In the genomic region with DNA sequence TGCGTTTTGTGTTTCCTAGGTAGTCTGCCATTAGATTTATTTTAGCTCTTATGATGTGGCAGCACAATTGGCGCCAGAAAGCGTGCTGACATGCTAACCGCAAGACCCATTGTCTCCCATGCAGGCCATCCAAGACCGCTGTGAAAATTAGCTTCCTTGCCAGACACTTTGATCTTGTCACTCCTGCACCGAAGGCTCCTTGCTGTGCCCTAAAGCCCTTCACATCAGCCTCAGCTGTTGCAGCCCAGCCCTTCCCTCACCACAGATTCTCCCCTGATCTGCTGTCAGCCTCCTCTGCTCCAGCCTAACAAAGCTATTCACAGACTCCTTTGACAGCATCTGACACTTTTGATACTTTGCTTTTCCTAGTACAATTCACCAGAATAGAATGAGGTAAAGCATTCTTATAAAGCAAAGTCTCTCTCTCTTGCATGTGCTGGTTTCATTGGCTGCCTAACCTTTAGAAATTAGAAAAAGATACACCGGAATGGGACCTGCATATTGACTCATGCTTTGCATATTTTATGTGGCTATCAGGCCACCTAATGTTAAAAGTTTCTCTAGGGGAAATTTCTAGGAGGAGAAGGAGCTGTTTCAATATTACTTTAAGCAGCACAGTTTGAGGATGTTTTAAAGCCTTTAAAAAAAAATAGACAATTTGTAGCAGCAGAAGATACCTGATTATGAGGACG, we compare ENCODE assay signal across 12 cellular contexts.
DNase-seq lines count a peak whose midpoint lies in the region; ATAC-seq, FAIRE-seq and TF ChIP-seq lines count a peak whose summit lies in the region.
"Had no signal": no experiment of that assay in that cellular context is flagged by ENCODE, and none has a peak within 500 bp of the region (broad histone marks: within the 10 kb centered on the region; RNA-seq: fewer than 3 reads in every experiment).

No MANE protein-coding gene starts in this region.

- H3K36me3 Mint-ChIP-seq in astrocyte (ENCODE audit: low read depth, unreplicated experiment): no peaks in the 10 kb centered on the region
- no peaks in the 10 kb centered on the region for H3K36me3 Mint-ChIP-seq in nephron progenitor cell (ENCODE audit: low read depth)

- BruUV-seq in HepG2 (replicated peaks; lab: Mats Ljungman, UMichigan): no TSS peak

- H3K27me3 ChIP-seq in MM.1S (replicated peaks; ENCODE audit: insufficient read depth, low read length) (no peaks in the 10 kb centered on the region), astrocyte (ENCODE audit: insufficient read depth, low read length) (no peaks in the 10 kb centered on the region), HepG2 (ENCODE audit: control insufficient read depth in 1 of 2, insufficient read depth in 2 of 2, low read length in 2 of 2) (no peaks in the 10 kb centered on the region)
- H3K27me3 ChIP-seq: Peyer's patch, upper lobe of left lung had no signal

- no peak for TF ChIP-seq EP300 in HepG2 (IDR thresholded peaks at IDR 0.05; ENCODE audit: low read depth in 2 of 2, low read length in 2 of 2)
- TF ChIP-seq EP300 in HepG2 (CRISPR knock-in tag; IDR thresholded peaks at IDR 0.05; ENCODE audit: borderline replicate concordance): no peak

- intact Hi-C loops in HepG2 (cut with micrococcal nuclease; ENCODE audit: unreplicated experiment): no loop called here

- 42% methylated on average over 8 of the region's 8 CpGs for WGBS in HepG2 (ENCODE audit: low lambda C conversion rate)

- H3K9me3 Mint-ChIP-seq in astrocyte (ENCODE audit: unreplicated experiment) (no peaks in the 10 kb centered on the region), nephron progenitor cell (no peaks in the 10 kb centered on the region)

- no peak for TF ChIP-seq RAD21 in HepG2 (CRISPR knock-in tag; IDR thresholded peaks at IDR 0.05)

- peak overlapping the region; percentile 47; the same call in 1 of the 2 replicates for H3K27ac ChIP-seq in MM.1S (ENCODE audit: low read length)
- no peak overlapping the region for H3K27ac ChIP-seq in astrocyte (ENCODE audit: low read depth, low read length)
- H3K27ac ChIP-seq in HepG2 (ENCODE audit: extremely low read length, insufficient read depth, low read length): no peak overlapping the region
- H3K27ac ChIP-seq: Peyer's patch, upper lobe of left lung had no signal

- H3K4me3 ChIP-seq in MM.1S (ENCODE audit: low read length) (no peak overlapping the region), astrocyte (ENCODE audit: insufficient read depth, low read depth, low read length) (no peak overlapping the region), HepG2 (replicated peaks in 1 of 3; ENCODE audit: insufficient read depth in 1 of 3, low read depth in 2 of 3, low read length in 3 of 3) (no peak overlapping the region)
- H3K4me3 ChIP-seq: A549, Peyer's patch, upper lobe of left lung had no signal

- no peaks in the 10 kb centered on the region for H3K27me3 Mint-ChIP-seq in astrocyte (ENCODE audit: low read depth, unreplicated experiment)
- no peaks in the 10 kb centered on the region for H3K27me3 Mint-ChIP-seq in nephron progenitor cell (ENCODE audit: low read depth, poor library complexity)

- H3K36me3 ChIP-seq in MM.1S (replicated peaks; ENCODE audit: insufficient read depth, low read length): no peaks in the 10 kb centered on the region
- no peaks in the 10 kb centered on the region for H3K36me3 ChIP-seq in astrocyte (ENCODE audit: insufficient read depth, low read length)
- no peaks in the 10 kb centered on the region for H3K36me3 ChIP-seq in HepG2 (replicated peaks in 1 of 2; ENCODE audit: control insufficient read depth in 1 of 2, insufficient read depth in 2 of 2, low read length in 2 of 2)
- H3K36me3 ChIP-seq: Peyer's patch, upper lobe of left lung had no signal

- H3K27ac Mint-ChIP-seq in astrocyte (ENCODE audit: unreplicated experiment): no peak overlapping the region
- H3K27ac Mint-ChIP-seq in nephron progenitor cell: peak overlapping the region; percentile 90

- H3K79me2 ChIP-seq in MM.1S (ENCODE audit: low read length) (no peaks in the 10 kb centered on the region), astrocyte (ENCODE audit: insufficient read depth, low read length) (no peaks in the 10 kb centered on the region), HepG2 (ENCODE audit: insufficient read depth, low read length) (no peaks in the 10 kb centered on the region)

- peaks cover 25% of the 10 kb centered on the region for H3K4me1 Mint-ChIP-seq in astrocyte (ENCODE audit: low read depth, unreplicated experiment)
- H3K4me1 Mint-ChIP-seq in nephron progenitor cell: peaks cover 62% of the 10 kb centered on the region

- no peak overlapping the region for H3K9ac ChIP-seq in MM.1S (ENCODE audit: low read length)
- no peak overlapping the region for H3K9ac ChIP-seq in astrocyte (ENCODE audit: low read length)
- no peak overlapping the region for H3K9ac ChIP-seq in HepG2 (ENCODE audit: insufficient read depth, low read depth, low read length)

- H3K4me1 ChIP-seq in MM.1S (ENCODE audit: low read length) (0 out of 2 replicates have a peak, but pooled peaks cover 5% of the 10 kb centered on the region), astrocyte (ENCODE audit: insufficient read depth, low read length) (peaks cover 22% of the 10 kb centered on the region), HepG2 (ENCODE audit: insufficient read depth, low read length) (no peaks in the 10 kb centered on the region)
- H3K4me1 ChIP-seq: Peyer's patch had no signal

- no peaks in the 10 kb centered on the region for H3K9me2 ChIP-seq in MM.1S (replicated peaks; ENCODE audit: insufficient read depth, low read length)

- no peak for FAIRE-seq in astrocyte (lab: Jason Lieb, UNC)
- FAIRE-seq in HepG2 (lab: Jason Lieb, UNC): no peak
- FAIRE-seq: A549 had no signal

- H3F3A ChIP-seq in MM.1S (ENCODE audit: insufficient read depth, low read length): 0 out of 2 replicates have a peak, but pooled peaks cover 3% of the 10 kb centered on the region

- H3K4me2 ChIP-seq in MM.1S (ENCODE audit: low read depth, low read length) (no peak overlapping the region; the same call in 1 of the 2 replicates), astrocyte (ENCODE audit: low read length) (peak overlapping the region; percentile 4), HepG2 (ENCODE audit: low read depth, low read length) (no peak overlapping the region)
- H3K4me2 ChIP-seq: A549 had no signal

- in situ Hi-C loops in HepG2 (cut with HindIII; ENCODE audit: extremely low pct_ligation_motif_present, low pct_unique_long_range_greater_than_20kb): no loop called here

- TF ChIP-seq POLR2A in HepG2 (IDR thresholded peaks at IDR 0.05; ENCODE audit: insufficient read depth in 1 of 2, low read depth in 2 of 2, low read length in 2 of 2): no peak

- TF ChIP-seq CTCF in MM.1S (IDR thresholded peaks at IDR 0.05; ENCODE audit: low read length) (no peak), astrocyte (IDR thresholded peaks at IDR 0.05; ENCODE audit: insufficient read depth, low read depth, low read length) (no peak), nephron progenitor cell (IDR thresholded peaks at IDR 0.05) (no peak), HepG2 (CRISPR knock-in tag; IDR thresholded peaks at IDR 0.05) (no peak)

- no peaks in the 10 kb centered on the region for H3K9me3 ChIP-seq in MM.1S (replicated peaks; ENCODE audit: insufficient read depth, low read length)
- no peaks in the 10 kb centered on the region for H3K9me3 ChIP-seq in astrocyte (ENCODE audit: insufficient read depth, low read depth, low read length)
- H3K9me3 ChIP-seq in HepG2 (ENCODE audit: low read length): no peaks in the 10 kb centered on the region
- H3K9me3 ChIP-seq: A549, Peyer's patch, upper lobe of left lung had no signal

- H3K4me3 Mint-ChIP-seq in astrocyte (ENCODE audit: unreplicated experiment): no peak overlapping the region
- H3K4me3 Mint-ChIP-seq in nephron progenitor cell: peak overlapping the region; percentile 10

- CTCF ChIA-PET in HepG2 (lab: Yijun Ruan, JAX; ENCODE audit: low intra/inter-chr PET ratio, low total read pairs): no interaction called here

- H2AFZ ChIP-seq in MM.1S (ENCODE audit: low read length) (no peak overlapping the region), astrocyte (ENCODE audit: low read depth, low read length) (no peak overlapping the region), HepG2 (ENCODE audit: low read length) (no peak overlapping the region)

- POLR2A ChIA-PET in HepG2 (lab: Yijun Ruan, JAX): no interaction called here

- peak; percentile 23 for DNase-seq in NCI-H2107 treated with DMSO at 0.1 percent for 48 hours (lab: John Stamatoyannopoulos, UW; ENCODE audit: unreplicated experiment)
- DNase-seq in NCI-H2107 (lab: John Stamatoyannopoulos, UW): no peak
- DNase-seq in MM.1S: peak; percentile 66
- DNase-seq in astrocyte (ENCODE audit: low read depth): peak; percentile 27
- DNase-seq in nephron progenitor cell: peak; percentile 15
- DNase-seq in 8988T: no peak
- DNase-seq in NCI-H1930 (lab: John Stamatoyannopoulos, UW): no peak
- no peak for DNase-seq in HepG2 (ENCODE audit: low spot score)
- DNase-seq: NCI-H2171, Peyer's patch, upper lobe of left lung had no signal

- no peak for ATAC-seq in HepG2
- ATAC-seq: A549 had no signal

- H4K20me1 ChIP-seq in MM.1S (ENCODE audit: insufficient read depth, low read length): no peaks in the 10 kb centered on the region
- peaks cover 2% of the 10 kb centered on the region for H4K20me1 ChIP-seq in astrocyte (ENCODE audit: insufficient read depth, low read length)
- no peaks in the 10 kb centered on the region for H4K20me1 ChIP-seq in HepG2 (ENCODE audit: insufficient read depth, low read length)

TF ChIP-seq in HepG2, 621 proteins besides CTCF, POLR2A, EP300 and RAD21:
- TF ChIP-seq, protein P1, sequence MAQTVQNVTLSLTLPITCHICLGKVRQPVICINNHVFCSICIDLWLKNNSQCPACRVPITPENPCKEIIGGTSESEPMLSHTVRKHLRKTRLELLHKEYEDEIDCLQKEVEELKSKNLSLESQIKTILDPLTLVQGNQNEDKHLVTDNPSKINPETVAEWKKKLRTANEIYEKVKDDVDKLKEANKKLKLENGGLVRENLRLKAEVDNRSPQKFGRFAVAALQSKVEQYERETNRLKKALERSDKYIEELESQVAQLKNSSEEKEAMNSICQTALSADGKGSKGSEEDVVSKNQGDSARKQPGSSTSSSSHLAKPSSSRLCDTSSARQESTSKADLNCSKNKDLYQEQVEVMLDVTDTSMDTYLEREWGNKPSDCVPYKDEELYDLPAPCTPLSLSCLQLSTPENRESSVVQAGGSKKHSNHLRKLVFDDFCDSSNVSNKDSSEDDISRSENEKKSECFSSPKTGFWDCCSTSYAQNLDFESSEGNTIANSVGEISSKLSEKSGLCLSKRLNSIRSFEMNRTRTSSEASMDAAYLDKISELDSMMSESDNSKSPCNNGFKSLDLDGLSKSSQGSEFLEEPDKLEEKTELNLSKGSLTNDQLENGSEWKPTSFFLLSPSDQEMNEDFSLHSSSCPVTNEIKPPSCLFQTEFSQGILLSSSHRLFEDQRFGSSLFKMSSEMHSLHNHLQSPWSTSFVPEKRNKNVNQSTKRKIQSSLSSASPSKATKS (CRISPR knock-in tag; IDR thresholded peaks at IDR 0.05): no peak

Comparison
In these comparisons a context has a peak if more than half of its experiments do, and no peak if none do; other contexts are left out.
1. DNase-seq: peak in NCI-H2107 treated with DMSO at 0.1 percent for 48 hours (single experiment), MM.1S (single experiment), astrocyte (single experiment) and nephron progenitor cell (single experiment); none in NCI-H2107 (single experiment), 8988T (single experiment), NCI-H1930 (0 of 2) and HepG2 (single experiment).